Comparison of ENCODE assay signal across 1 cellular context in the genomic region with DNA sequence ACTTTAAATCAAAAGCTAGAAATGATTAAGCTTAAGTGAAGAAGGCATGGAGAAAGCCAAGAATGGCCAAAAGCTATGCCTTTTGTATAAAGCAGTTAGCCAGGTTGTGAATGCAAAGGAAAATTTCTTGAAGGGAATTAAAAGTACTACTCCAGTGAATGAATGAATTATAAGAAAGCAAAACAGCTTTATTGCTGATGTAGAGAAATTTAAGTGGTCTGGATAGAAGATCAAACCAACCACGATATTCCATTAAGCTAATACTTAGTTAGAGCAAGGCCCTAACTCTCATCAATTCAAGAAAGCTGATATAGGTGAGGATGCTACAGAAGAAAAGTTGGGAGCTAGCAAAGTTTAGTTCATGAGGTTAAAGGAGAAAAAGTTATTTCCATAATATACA.
TF ChIP-seq lines count a peak whose summit lies in the region.

No MANE protein-coding gene starts in this region.

TF ChIP-seq in K562, 482 proteins besides CTCF, POLR2A, EP300 and RAD21 (continued from another document):
- TF ChIP-seq ZNF316 (IDR thresholded peaks at IDR 0.05) (peak; percentile 66; the same call in 1 of the 2 replicates), MAFF (IDR thresholded peaks at IDR 0.05; ENCODE audit: low read length) (0 out of 2 replicates have a peak, but pooled peaks have one; percentile 20), ZNF174 (CRISPR knock-in tag; IDR thresholded peaks at IDR 0.05) (no peak)
